Comparison of ENCODE assay signal across 13 cellular contexts in the genomic region with DNA sequence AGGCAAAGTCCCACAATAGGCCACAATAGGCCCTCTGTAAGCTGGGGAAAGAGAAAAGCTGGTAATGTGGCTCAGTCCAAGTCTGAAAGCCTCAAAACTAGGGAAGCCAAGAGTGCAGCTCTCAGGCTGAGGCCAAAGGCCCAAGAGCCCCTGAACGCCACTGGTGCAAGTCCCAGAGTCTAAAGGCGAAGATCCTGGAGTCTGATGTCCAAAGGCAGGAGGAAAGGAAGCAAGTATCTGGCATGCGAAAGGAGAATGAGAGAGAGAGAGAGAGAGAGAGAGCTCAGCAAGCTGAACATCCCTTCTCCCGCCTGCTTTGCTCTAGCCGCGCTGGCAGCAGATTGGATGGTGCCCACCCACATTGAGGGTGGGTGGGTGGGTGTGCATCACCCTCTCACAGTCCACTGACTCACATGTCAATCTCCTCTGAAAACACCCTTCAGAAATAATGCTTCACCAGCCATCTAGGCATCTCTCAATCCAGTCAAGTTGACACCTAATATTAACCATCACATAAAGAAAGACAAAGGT. TPM values are rescaled to one million over a fixed set of nuclear protein-coding genes. Genes with fewer than 3 reads are reported as not detected.
DNase-seq lines count a peak whose midpoint lies in the region; ATAC-seq and TF ChIP-seq lines count a peak whose summit lies in the region.
"Had no signal": no experiment of that assay in that cellular context is flagged by ENCODE, and none has a peak within 500 bp of the region (broad histone marks: within the 10 kb centered on the region; RNA-seq: fewer than 3 reads in every experiment).

No MANE protein-coding gene starts in this region.

- intact Hi-C loops in heart right ventricle (cut with DNase I): no loop called here

- 83 to 89% methylated on average over 6 of the region's 6 CpGs for WGBS in heart right ventricle, 2 donors

- no peak overlapping the region for H3K4me3 Mint-ChIP-seq in immature natural killer cell

- no peaks in the 10 kb centered on the region for H3K36me3 ChIP-seq in heart right ventricle
- H3K36me3 ChIP-seq: prostate gland had no signal

- no peaks in the 10 kb centered on the region for H3K27me3 ChIP-seq in heart right ventricle
- H3K27me3 ChIP-seq: foreskin keratinocyte had no signal

- peaks cover 0 to under 1% (median 0%) of the 10 kb centered on the region in 3 donors for H3K27me3 Mint-ChIP-seq in immature natural killer cell (ENCODE audit: low read depth in 3 of 3)
- H3K27me3 Mint-ChIP-seq: IgD-negative memory B cell had no signal

- no peak overlapping the region for H3K27ac Mint-ChIP-seq in immature natural killer cell

- no peaks in the 10 kb centered on the region for H3K9me3 Mint-ChIP-seq in immature natural killer cell
- H3K9me3 Mint-ChIP-seq: IgD-negative memory B cell had no signal

- no peaks in the 10 kb centered on the region for H3K4me1 Mint-ChIP-seq in immature natural killer cell
- H3K4me1 Mint-ChIP-seq: IgD-negative memory B cell had no signal

- TF ChIP-seq CTCF in heart right ventricle (IDR thresholded peaks at IDR 0.05): no peak

- H3K9me3 ChIP-seq in heart right ventricle: no peaks in the 10 kb centered on the region
- H3K9me3 ChIP-seq: prostate gland had no signal

- peak overlapping the region in 8 of 10 donors; percentile 41 to 87 (median 68) for H3K27ac ChIP-seq in heart right ventricle
- H3K27ac ChIP-seq: foreskin keratinocyte, prostate gland had no signal

- H3K4me1 ChIP-seq in heart right ventricle: peaks cover 0 to 32% (median 0%) of the 10 kb centered on the region in 9 donors
- H3K4me1 ChIP-seq: foreskin keratinocyte, prostate gland had no signal

- H3K4me3 ChIP-seq in heart right ventricle: no peak overlapping the region
- H3K4me3 ChIP-seq in skeletal muscle cell (ENCODE audit: low read depth, low read length): no peak overlapping the region
- H3K4me3 ChIP-seq: prostate gland had no signal

- DNase-seq in SHP77 treated with DMSO at 0.1 percent for 48 hours (lab: John Stamatoyannopoulos, UW) (peak; percentile 23), heart right ventricle (peak in 1 of 2 donors; percentile 24), skeletal muscle cell (ENCODE audit: low read depth) (peak; percentile 4), immature natural killer cell (no peak), NCI-H510A treated with DMSO at 0.1 percent for 48 hours (lab: John Stamatoyannopoulos, UW) (no peak)
- DNase-seq in activated naive CD4-positive, alpha-beta T cell treated with Interleukin-2 at 50 U/mL for 16 hours: no peak
- DNase-seq: cerebellar nuclear complex, NCI-H2171 treated with DMSO at 0.1 percent for 48 hours had no signal

- ATAC-seq in GM19397 (IDR thresholded peaks at IDR 0.05; ENCODE audit: unreplicated experiment): peak; percentile 30
- peak in 7 of 8 donors; percentile 32 to 74 (median 68) for ATAC-seq in heart right ventricle
- no peak for ATAC-seq in GM19463 (IDR thresholded peaks at IDR 0.05; ENCODE audit: unreplicated experiment)

- H3K36me3 Mint-ChIP-seq in immature natural killer cell: no peaks in the 10 kb centered on the region
- H3K36me3 Mint-ChIP-seq: IgD-negative memory B cell had no signal

RNA-seq across cellular contexts. Expression of gene ELF2, which starts 30.9 kb away (rescaled TPM):
- 10 to 100 TPM; 31.9 to 43.5 (median 35.7) TPM for total RNA-seq in heart right ventricle
- 10 to 100 TPM; 13.3 to 15.8 TPM for polyA plus RNA-seq in heart right ventricle
- polyA plus RNA-seq in immature natural killer cell: 10 to 100 TPM; 35.9 to 45.7 (median 38.8) TPM

Comparison
In these comparisons a context has a peak if more than half of its experiments do, and no peak if none do; other contexts are left out.
1. DNase-seq: peak in SHP77 treated with DMSO at 0.1 percent for 48 hours (single experiment) and skeletal muscle cell (single experiment); none in immature natural killer cell (0 of 3), NCI-H510A treated with DMSO at 0.1 percent for 48 hours (single experiment) and activated naive CD4-positive, alpha-beta T cell treated with Interleukin-2 at 50 U/mL for 16 hours (single experiment).